ENCODE assay signal across 14 cellular contexts in the genomic region with DNA sequence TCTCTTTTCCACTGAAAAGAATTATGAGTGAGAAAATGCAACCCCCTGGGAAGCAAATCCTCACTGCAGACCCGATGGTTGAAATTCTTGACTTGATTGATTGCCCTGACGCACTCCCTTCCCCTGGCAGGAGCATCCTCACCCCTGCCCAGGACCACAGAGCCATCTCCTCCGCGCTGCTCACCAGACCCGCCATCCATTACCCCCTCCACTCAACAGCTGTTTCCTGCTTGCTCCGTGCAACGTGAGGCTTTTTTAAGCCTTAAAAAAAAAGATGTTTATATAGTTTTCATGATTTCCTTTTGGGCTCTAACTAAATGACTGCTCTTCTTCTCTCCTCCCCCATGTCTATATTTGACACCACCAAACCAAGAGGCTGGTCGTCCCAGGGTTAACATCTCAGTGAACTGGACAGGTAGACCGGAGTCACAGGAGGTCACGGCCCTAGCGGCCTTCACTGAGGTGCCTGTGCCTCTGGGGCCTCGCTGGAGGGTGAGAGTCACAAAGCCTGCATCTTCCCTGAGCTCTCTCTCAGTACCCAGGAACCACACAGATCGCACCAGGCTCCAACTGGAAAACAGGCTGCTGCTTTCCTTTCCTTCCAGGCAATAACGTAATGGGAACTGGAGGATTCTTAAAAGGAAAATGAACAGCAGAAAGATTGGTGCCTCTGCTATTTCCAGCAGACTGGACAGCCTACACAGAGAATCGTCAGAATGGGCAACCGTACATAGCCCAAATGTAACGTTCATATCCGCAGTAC. TPM values are rescaled to one million over a fixed set of nuclear protein-coding genes. Genes with fewer than 3 reads are reported as not detected.
DNase-seq lines count a peak whose midpoint lies in the region; ATAC-seq lines count a peak whose summit lies in the region.
"Had no signal": no experiment of that assay in that cellular context is flagged by ENCODE, and none has a peak within 500 bp of the region (broad histone marks: within the 10 kb centered on the region; RNA-seq: fewer than 3 reads in every experiment).

No MANE protein-coding gene starts in this region.

- CTCF ChIA-PET in CD8-positive, alpha-beta memory T cell (lab: Charles Lee): interaction anchor here (0.8 kb wide), 1 partner anchor 19 kb away, joined by 3 read pairs; no protein-coding TSS in a partner anchor

- peaks cover 7 to 11% (median 9%) of the 10 kb centered on the region in 3 donors for H3K4me1 Mint-ChIP-seq in CD8-positive, alpha-beta memory T cell
- peaks cover 14 to 23% (median 16%) of the 10 kb centered on the region in 4 donors for H3K4me1 Mint-ChIP-seq in naive thymus-derived CD8-positive, alpha-beta T cell

- no peaks in the 10 kb centered on the region for H3K9me3 ChIP-seq in CD8-positive, alpha-beta memory T cell (ENCODE audit: low read length)
- H3K9me3 ChIP-seq: lower lobe of right lung had no signal

- peak overlapping the region in 2 of 7 donors; percentile 45 to 57 for H3K4me3 Mint-ChIP-seq in CD8-positive, alpha-beta memory T cell
- peak overlapping the region; percentile 32 to 79 (median 64) for H3K4me3 Mint-ChIP-seq in naive thymus-derived CD8-positive, alpha-beta T cell
- H3K4me3 Mint-ChIP-seq: activated naive CD4-positive, alpha-beta T cell treated with anti-CD3 and anti-CD28 coated beads, Interleukin-2, amount 10 ng/mL, durations not matched to agents 7 days and 5 days had no signal

- POLR2A ChIA-PET in CD8-positive, alpha-beta memory T cell (lab: Charles Lee): no interaction called here
- POLR2A ChIA-PET in naive thymus-derived CD8-positive, alpha-beta T cell (lab: Charles Lee): interaction anchor here (0.9 to 2.5 kb wide), 3 partner anchors 16 to 52 kb away, joined by 3 to 10 read pairs (median 6); no protein-coding TSS in a partner anchor

- H3K27me3 ChIP-seq in CD8-positive, alpha-beta memory T cell (ENCODE audit: insufficient read depth, low read length, poor library complexity, severe bottlenecking): peaks cover 4% of the 10 kb centered on the region

- peaks cover 10 to 50% of the 10 kb centered on the region in 2 donors for H3K27me3 Mint-ChIP-seq in CD8-positive, alpha-beta memory T cell
- peaks cover 0 to 15% (median 3%) of the 10 kb centered on the region in 5 donors for H3K27me3 Mint-ChIP-seq in naive thymus-derived CD8-positive, alpha-beta T cell

- no peaks in the 10 kb centered on the region for H3K36me3 ChIP-seq in CD8-positive, alpha-beta memory T cell (ENCODE audit: insufficient read depth, low read length)
- H3K36me3 ChIP-seq: heart left ventricle, lower lobe of right lung had no signal

- peak in 1 of 5 donors; percentile 25 for DNase-seq in CD8-positive, alpha-beta memory T cell
- peak; percentile 22 to 30 for DNase-seq in Kasumi-1 (lab: John Stamatoyannopoulos, UW)
- DNase-seq in cerebellum (ENCODE audit: low spot score): peak; percentile 50
- DNase-seq in naive thymus-derived CD8-positive, alpha-beta T cell: peak in 3 of 10 donors; percentile 6 to 26 (median 17)
- DNase-seq in NCI-H2196 treated with DMSO at 0.1 percent for 48 hours (lab: John Stamatoyannopoulos, UW; ENCODE audit: unreplicated experiment): no peak
- no peak for DNase-seq in effector CD4-positive, alpha-beta T cell
- no peak for DNase-seq in effector CD8-positive, alpha-beta T cell (lab: John Stamatoyannopoulos, UW)
- no peak for DNase-seq in UCSD-AML1 (lab: John Stamatoyannopoulos, UW; ENCODE audit: unreplicated experiment)
- DNase-seq: activated CD4-positive, alpha-beta T cell treated with anti-CD3 and anti-CD28 coated beads for 48 hours; activated naive CD4-positive, alpha-beta T cell treated with anti-CD3 and anti-CD28 coated beads, Interleukin-2, amount 10 ng/mL, durations not matched to agents 7 days and 5 days; heart left ventricle; lower lobe of right lung; NCI-H1105; stimulated activated CD4-positive, alpha-beta T cell treated with anti-CD3 and anti-CD28 coated beads, Interleukin-4, amount 100 ng/mL, for 1 hour had no signal

- H3K27ac ChIP-seq in CD8-positive, alpha-beta memory T cell (ENCODE audit: low read depth, low read length): no peak overlapping the region
- H3K27ac ChIP-seq: heart left ventricle, lower lobe of right lung had no signal

- no peaks in the 10 kb centered on the region for H3K9me3 Mint-ChIP-seq in CD8-positive, alpha-beta memory T cell
- no peaks in the 10 kb centered on the region for H3K9me3 Mint-ChIP-seq in naive thymus-derived CD8-positive, alpha-beta T cell
- H3K9me3 Mint-ChIP-seq: activated naive CD4-positive, alpha-beta T cell treated with anti-CD3 and anti-CD28 coated beads, Interleukin-2, amount 10 ng/mL, durations not matched to agents 7 days and 5 days had no signal

- H3K27ac Mint-ChIP-seq in CD8-positive, alpha-beta memory T cell: peak overlapping the region in 1 of 8 donors; percentile 30
- H3K27ac Mint-ChIP-seq in naive thymus-derived CD8-positive, alpha-beta T cell: peak overlapping the region in 7 of 10 donors; percentile 11 to 86 (median 41)
- H3K27ac Mint-ChIP-seq: activated naive CD4-positive, alpha-beta T cell treated with anti-CD3 and anti-CD28 coated beads, Interleukin-2, amount 10 ng/mL, durations not matched to agents 7 days and 5 days had no signal

- peak overlapping the region; percentile 5 for H3K4me3 ChIP-seq in CD8-positive, alpha-beta memory T cell (ENCODE audit: low read length)
- H3K4me3 ChIP-seq: lower lobe of right lung had no signal

- peak; percentile 64 to 65 for ATAC-seq in naive thymus-derived CD8-positive, alpha-beta T cell
- ATAC-seq: lower lobe of right lung had no signal

- H3K4me1 ChIP-seq in CD8-positive, alpha-beta memory T cell (ENCODE audit: insufficient read depth, low read length): peaks cover 14% of the 10 kb centered on the region

- no peaks in the 10 kb centered on the region for H3K36me3 Mint-ChIP-seq in CD8-positive, alpha-beta memory T cell
- H3K36me3 Mint-ChIP-seq in naive thymus-derived CD8-positive, alpha-beta T cell: no peaks in the 10 kb centered on the region
- H3K36me3 Mint-ChIP-seq: activated naive CD4-positive, alpha-beta T cell treated with anti-CD3 and anti-CD28 coated beads, Interleukin-2, amount 10 ng/mL, durations not matched to agents 7 days and 5 days had no signal

RNA-seq across cellular contexts. Expression of a gene that starts 49.8 kb away (rescaled TPM):
- 1 to 10 TPM; 9.1 to 9.9 TPM for total RNA-seq in CD8-positive, alpha-beta memory T cell
- polyA plus RNA-seq in CD8-positive, alpha-beta memory T cell: 1.5 TPM
- total RNA-seq in cerebellum: 228 TPM
- 10 to 100 TPM; 69.5 to 71.8 TPM for total RNA-seq in naive thymus-derived CD8-positive, alpha-beta T cell
- 1 to 10 TPM; 2.7 to 5.0 (median 4.3) TPM for polyA plus RNA-seq in naive thymus-derived CD8-positive, alpha-beta T cell

Comparison
In these comparisons a context has a peak if more than half of its experiments do, and no peak if none do; other contexts are left out.
1. DNase-seq: peak in Kasumi-1 (2 of 2) and cerebellum (single experiment); none in NCI-H2196 treated with DMSO at 0.1 percent for 48 hours (single experiment), effector CD4-positive, alpha-beta T cell (single experiment), effector CD8-positive, alpha-beta T cell (single experiment) and UCSD-AML1 (single experiment).
2. RNA of a gene that starts 49.8 kb away (total RNA-seq): 228 TPM in cerebellum (single experiment) and 69.5 to 71.8 TPM in naive thymus-derived CD8-positive, alpha-beta T cell; 9.1 to 9.9 TPM in CD8-positive, alpha-beta memory T cell; every median in the first group is over 4 times any median in the second.